ENCODE assay signal across 26 cellular contexts in the genomic region with DNA sequence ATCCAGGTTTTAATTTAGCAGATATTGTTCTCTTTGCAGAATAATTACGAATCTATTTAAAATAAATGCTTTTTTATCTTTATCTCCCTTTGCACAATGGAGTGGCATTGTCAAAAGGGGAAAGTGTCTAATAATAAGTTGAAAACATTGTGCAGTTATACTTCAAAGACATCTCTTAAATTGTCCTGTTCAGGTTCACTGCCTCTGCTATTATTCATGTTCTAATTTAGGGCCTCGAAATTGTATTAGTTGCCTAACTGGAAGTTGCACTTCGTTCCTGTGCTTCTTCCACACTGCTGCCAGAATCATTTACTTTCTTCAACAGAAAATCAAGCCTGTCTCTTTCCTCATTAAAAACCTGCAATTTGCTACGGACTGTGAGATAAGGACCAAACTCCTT.
DNase-seq lines count a peak whose midpoint lies in the region; ATAC-seq and TF ChIP-seq lines count a peak whose summit lies in the region.
"Had no signal": no experiment of that assay in that cellular context is flagged by ENCODE, and none has a peak within 500 bp of the region (broad histone marks: within the 10 kb centered on the region; RNA-seq: fewer than 3 reads in every experiment).

No MANE protein-coding gene starts in this region.

- H3K36me3 Mint-ChIP-seq in stimulated activated naive B cell treated with anti-CD40 and anti-IgM and Interleukin-4, amounts not matched to agents 10 μg/mL and 1 μg/mL and 100 μg/mL, for 72 hours: peaks cover 1 to 5% of the 10 kb centered on the region in 2 donors

- intact Hi-C loops in prostate gland (cut with DNase I): loop anchor here (5.0 kb wide), 1 partner anchor 151 kb away; a partner anchor contains a TSS
- intact Hi-C loops in body of pancreas (cut with DNase I): no loop called here

- DNase-seq in Karpas-422: peak; percentile 41
- DNase-seq in stimulated activated naive B cell treated with anti-CD40 and anti-IgM and Interleukin-4, amounts not matched to agents 10 μg/mL and 1 μg/mL and 100 μg/mL, for 72 hours: no peak
- no peak for DNase-seq in prostate gland (ENCODE audit: low spot score)
- DNase-seq in T-helper 1 cell: no peak
- DNase-seq in body of pancreas: no peak
- DNase-seq: activated CD8-positive, alpha-beta memory T cell treated with anti-CD3 and anti-CD28 coated beads, Interleukin-2, amount 50 U/mL, for 4 hours; CD8-positive, alpha-beta memory T cell; colonic mucosa; DMS153; HCEC 1CT; Kasumi-1; NCI-H1048; NCI-H2029 treated with DMSO at 0.1 percent for 48 hours; NCI-H226; PC-3; psoas muscle; SIG-M5; stimulated activated CD4-positive, alpha-beta T cell treated with anti-CD3 and anti-CD28 coated beads, Interleukin-2, amount 100 ng/mL, for 48 hours; stimulated activated naive CD4-positive, alpha-beta T cell; T-helper 2 cell; tibial artery; WERI-Rb-1 had no signal

- no peak overlapping the region for H3K9ac ChIP-seq in Karpas-422 (ENCODE audit: low read length)

- no peaks in the 10 kb centered on the region for H3K27me3 Mint-ChIP-seq in stimulated activated naive B cell treated with anti-CD40 and anti-IgM and Interleukin-4, amounts not matched to agents 10 μg/mL and 1 μg/mL and 100 μg/mL, for 72 hours
- H3K27me3 Mint-ChIP-seq: brain; CD8-positive, alpha-beta memory T cell had no signal

- H3K9me3 ChIP-seq in Karpas-422 (ENCODE audit: low read length): no peaks in the 10 kb centered on the region
- no peaks in the 10 kb centered on the region for H3K9me3 ChIP-seq in gastroesophageal sphincter
- no peaks in the 10 kb centered on the region for H3K9me3 ChIP-seq in prostate gland
- H3K9me3 ChIP-seq in body of pancreas: no peaks in the 10 kb centered on the region
- H3K9me3 ChIP-seq: colonic mucosa, psoas muscle, tibial artery had no signal

- no peaks in the 10 kb centered on the region for H3K9me2 ChIP-seq in Karpas-422 (replicated peaks; ENCODE audit: insufficient read depth, low read length)

- H3K27me3 ChIP-seq in Karpas-422 (ENCODE audit: low read length): no peaks in the 10 kb centered on the region
- no peaks in the 10 kb centered on the region for H3K27me3 ChIP-seq in gastroesophageal sphincter
- H3K27me3 ChIP-seq in prostate gland (replicated peaks; ENCODE audit: insufficient read depth): no peaks in the 10 kb centered on the region
- H3K27me3 ChIP-seq in body of pancreas: no peaks in the 10 kb centered on the region
- H3K27me3 ChIP-seq: colonic mucosa, tibial artery had no signal

- TF ChIP-seq POLR2A in gastroesophageal sphincter (IDR thresholded peaks at IDR 0.05): no peak
- no peak for TF ChIP-seq POLR2A in prostate gland (IDR thresholded peaks at IDR 0.05)
- no peak for TF ChIP-seq POLR2A in body of pancreas (IDR thresholded peaks at IDR 0.05)

- peaks cover 0 to 3% of the 10 kb centered on the region in 2 donors for H3K9me3 Mint-ChIP-seq in stimulated activated naive B cell treated with anti-CD40 and anti-IgM and Interleukin-4, amounts not matched to agents 10 μg/mL and 1 μg/mL and 100 μg/mL, for 72 hours

- H3K4me3 Mint-ChIP-seq in stimulated activated naive B cell treated with anti-CD40 and anti-IgM and Interleukin-4, amounts not matched to agents 10 μg/mL and 1 μg/mL and 100 μg/mL, for 72 hours: no peak overlapping the region
- H3K4me3 Mint-ChIP-seq: brain; CD8-positive, alpha-beta memory T cell had no signal

- H4K20me1 ChIP-seq in Karpas-422 (ENCODE audit: insufficient read depth, low read depth, low read length): no peaks in the 10 kb centered on the region

- peak overlapping the region; percentile 57 for H3K27ac ChIP-seq in Karpas-422 (ENCODE audit: low read length)
- H3K27ac ChIP-seq in gastroesophageal sphincter: peak overlapping the region in 3 of 4 donors; percentile 56 to 63 (median 63)
- no peak overlapping the region for H3K27ac ChIP-seq in prostate gland
- H3K27ac ChIP-seq in body of pancreas: no peak overlapping the region
- H3K27ac ChIP-seq: colonic mucosa, psoas muscle, tibial artery, WERI-Rb-1 had no signal

- H3K4me1 Mint-ChIP-seq in stimulated activated naive B cell treated with anti-CD40 and anti-IgM and Interleukin-4, amounts not matched to agents 10 μg/mL and 1 μg/mL and 100 μg/mL, for 72 hours: peaks cover 14 to 30% of the 10 kb centered on the region in 2 donors
- H3K4me1 Mint-ChIP-seq: CD8-positive, alpha-beta memory T cell had no signal

- H2AFZ ChIP-seq in Karpas-422 (ENCODE audit: low read length): no peak overlapping the region

- H3K4me1 ChIP-seq in Karpas-422 (ENCODE audit: low read length) (peaks cover 26% of the 10 kb centered on the region), gastroesophageal sphincter (peaks cover 21 to 73% (median 33%) of the 10 kb centered on the region in 3 donors), prostate gland (replicated peaks) (no peaks in the 10 kb centered on the region), body of pancreas (peaks cover 23% of the 10 kb centered on the region)
- H3K4me1 ChIP-seq: colonic mucosa had no signal

- WGBS in gastroesophageal sphincter (ENCODE audit: low coverage in 1 of 2), 2 donors: 37 to 38% methylated on average over 4 of the region's 4 CpGs
- 33% methylated on average over 4 of the region's 4 CpGs for WGBS in prostate gland
- WGBS in body of pancreas, 2 donors: 74 to 85% methylated on average over 4 of the region's 4 CpGs

- H3K79me2 ChIP-seq in Karpas-422 (ENCODE audit: low read length): 0 out of 2 replicates have a peak, but pooled peaks cover 3% of the 10 kb centered on the region

- no peak overlapping the region; the same call in 1 of the 2 replicates for H3K4me3 ChIP-seq in Karpas-422 (ENCODE audit: low read length)
- H3K4me3 ChIP-seq in gastroesophageal sphincter: no peak overlapping the region
- H3K4me3 ChIP-seq in prostate gland: no peak overlapping the region
- no peak overlapping the region for H3K4me3 ChIP-seq in body of pancreas
- H3K4me3 ChIP-seq: colonic mucosa, psoas muscle, tibial artery had no signal

- H3K27ac Mint-ChIP-seq in stimulated activated naive B cell treated with anti-CD40 and anti-IgM and Interleukin-4, amounts not matched to agents 10 μg/mL and 1 μg/mL and 100 μg/mL, for 72 hours: no peak overlapping the region
- H3K27ac Mint-ChIP-seq: CD8-positive, alpha-beta memory T cell had no signal

- ATAC-seq in GM19351 (IDR thresholded peaks at IDR 0.05; ENCODE audit: unreplicated experiment): peak; percentile 54
- no peak for ATAC-seq in gastroesophageal sphincter
- ATAC-seq in stimulated activated naive B cell treated with anti-CD40 and anti-IgM and Interleukin-4, amounts not matched to agents 10 μg/mL and 1 μg/mL and 100 μg/mL, for 72 hours (replicated peaks): peak; percentile 38 to 55
- no peak for ATAC-seq in HG03469 (IDR thresholded peaks at IDR 0.05; ENCODE audit: unreplicated experiment)
- no peak for ATAC-seq in body of pancreas
- ATAC-seq: PC-3 had no signal

- H3K36me3 ChIP-seq in Karpas-422 (ENCODE audit: insufficient read depth, low read length) (no peaks in the 10 kb centered on the region), gastroesophageal sphincter (no peaks in the 10 kb centered on the region), prostate gland (no peaks in the 10 kb centered on the region), body of pancreas (replicated peaks in 1 of 2; ENCODE audit: insufficient read depth in 1 of 2, low read depth in 2 of 2) (no peaks in the 10 kb centered on the region)
- H3K36me3 ChIP-seq: colonic mucosa, tibial artery, WERI-Rb-1 had no signal

- TF ChIP-seq EP300 in gastroesophageal sphincter (IDR thresholded peaks at IDR 0.05): no peak

- H3K4me2 ChIP-seq in Karpas-422 (ENCODE audit: low read depth, low read length, poor library complexity, severe bottlenecking): peak overlapping the region; percentile 66

- TF ChIP-seq CTCF in gastroesophageal sphincter (IDR thresholded peaks at IDR 0.05) (no peak), prostate gland (IDR thresholded peaks at IDR 0.05) (no peak), body of pancreas (IDR thresholded peaks at IDR 0.05) (no peak)

Comparison
In these comparisons a context has a peak if more than half of its experiments do, and no peak if none do; other contexts are left out.
1. ATAC-seq: peak in GM19351 (single experiment) and stimulated activated naive B cell treated with anti-CD40 and anti-IgM and Interleukin-4, amounts not matched to agents 10 μg/mL and 1 μg/mL and 100 μg/mL, for 72 hours (2 of 2); none in gastroesophageal sphincter (single experiment), HG03469 (single experiment) and body of pancreas (single experiment).
2. H3K27ac ChIP-seq: peak in Karpas-422 (single experiment) and gastroesophageal sphincter (3 of 4); none in prostate gland (0 of 2) and body of pancreas (0 of 4).